ENCODE assay signal across 8 cellular contexts in the genomic region with DNA sequence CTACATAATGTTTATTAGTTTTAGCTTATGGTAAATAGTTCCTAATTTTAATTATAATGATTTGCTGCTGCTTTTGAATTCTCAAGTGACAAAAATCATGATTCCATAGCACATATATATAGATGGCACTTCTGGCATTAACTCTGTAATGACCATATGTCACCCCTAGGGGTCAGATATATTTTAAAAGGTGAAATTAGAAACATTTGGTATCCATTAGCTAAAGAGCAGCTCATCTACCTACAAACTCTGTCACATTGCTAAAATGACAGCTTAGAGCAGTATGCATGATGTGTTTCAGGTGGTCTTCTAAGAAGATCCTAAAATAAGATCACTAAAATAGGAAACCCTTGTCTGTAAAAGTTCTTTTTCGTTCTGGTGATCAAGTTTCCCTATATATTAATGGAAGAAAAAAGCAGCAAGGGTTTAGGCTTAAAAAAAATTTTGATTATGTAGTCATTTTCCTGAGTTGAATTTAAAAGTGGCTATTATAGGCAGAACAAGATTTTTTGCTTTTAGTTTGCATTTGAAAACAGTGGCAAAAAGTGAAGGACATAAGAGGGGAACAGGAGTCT.
DNase-seq lines count a peak whose midpoint lies in the region; ATAC-seq and TF ChIP-seq lines count a peak whose summit lies in the region.

No MANE protein-coding gene starts in this region.

- TF ChIP-seq CTCF in GM12872 (IDR thresholded peaks at IDR 0.05; ENCODE audit: insufficient read depth, low read depth, low read length) (peak; percentile 45; the same call in 1 of the 3 replicates), omental fat pad (IDR thresholded peaks at IDR 0.05) (no peak)

- ATAC-seq in GM21825 (IDR thresholded peaks at IDR 0.05; ENCODE audit: unreplicated experiment) = peak; percentile 83
- ATAC-seq in omental fat pad (ENCODE audit: low FRiP score) = no peak

- intact Hi-C loops in posterior cingulate gyrus (cut with DNase I) = no loop called here

- DNase-seq in NCI-H2227 (lab: John Stamatoyannopoulos, UW; ENCODE audit: unreplicated experiment) (peak; percentile 49), iPS-NIHi11 (ENCODE audit: low spot score) (peak; percentile 14), omental fat pad (ENCODE audit: low spot score) (no peak), posterior cingulate gyrus (no peak)
- no peak for DNase-seq in activated CD4-positive, alpha-beta T cell treated with anti-CD3 and anti-CD28 coated beads for 1 hour
- no peak for DNase-seq in stimulated activated CD4-positive, alpha-beta T cell treated with anti-CD3 and anti-CD28 coated beads, Interleukin-4, amount 100 ng/mL, for 24 hours

Comparison
In these comparisons a context has a peak if more than half of its experiments do, and no peak if none do; other contexts are left out.
1. DNase-seq: peak in NCI-H2227 (single experiment) and iPS-NIHi11 (single experiment); none in activated CD4-positive, alpha-beta T cell treated with anti-CD3 and anti-CD28 coated beads for 1 hour (single experiment), omental fat pad (single experiment), stimulated activated CD4-positive, alpha-beta T cell treated with anti-CD3 and anti-CD28 coated beads, Interleukin-4, amount 100 ng/mL, for 24 hours (single experiment) and posterior cingulate gyrus (0 of 10).